ENCODE assay signal across 1 cellular context in genomic region chr3:126127452-126127851, GRCh38.
TF ChIP-seq lines count a peak whose summit lies in the region.

No MANE protein-coding gene starts in this region.

TF ChIP-seq in WTC11, 78 proteins besides CTCF, POLR2A, EP300 and RAD21:
- TF ChIP-seq HMGA2 (CRISPR knock-in tag; IDR thresholded peaks at IDR 0.05) (no peak), JAZF1 (CRISPR knock-in tag; IDR thresholded peaks at IDR 0.05) (no peak), SOX15 (CRISPR knock-in tag; IDR thresholded peaks at IDR 0.05) (no peak), PRRX2 (CRISPR knock-in tag; IDR thresholded peaks at IDR 0.05) (no peak), TCF7 (CRISPR knock-in tag; IDR thresholded peaks at IDR 0.05; ENCODE audit: low read depth) (no peak), RELA (CRISPR knock-in tag; IDR thresholded peaks at IDR 0.05; ENCODE audit: borderline replicate concordance) (no peak), EMX1 (CRISPR knock-in tag; IDR thresholded peaks at IDR 0.05) (no peak), MXD4 (CRISPR knock-in tag; IDR thresholded peaks at IDR 0.05; ENCODE audit: borderline replicate concordance) (no peak), CREM (CRISPR knock-in tag; IDR thresholded peaks at IDR 0.05) (no peak), MYBL2 (CRISPR knock-in tag; IDR thresholded peaks at IDR 0.05) (no peak), MLX (CRISPR knock-in tag; IDR thresholded peaks at IDR 0.05) (no peak)
- TF ChIP-seq, protein P1, sequence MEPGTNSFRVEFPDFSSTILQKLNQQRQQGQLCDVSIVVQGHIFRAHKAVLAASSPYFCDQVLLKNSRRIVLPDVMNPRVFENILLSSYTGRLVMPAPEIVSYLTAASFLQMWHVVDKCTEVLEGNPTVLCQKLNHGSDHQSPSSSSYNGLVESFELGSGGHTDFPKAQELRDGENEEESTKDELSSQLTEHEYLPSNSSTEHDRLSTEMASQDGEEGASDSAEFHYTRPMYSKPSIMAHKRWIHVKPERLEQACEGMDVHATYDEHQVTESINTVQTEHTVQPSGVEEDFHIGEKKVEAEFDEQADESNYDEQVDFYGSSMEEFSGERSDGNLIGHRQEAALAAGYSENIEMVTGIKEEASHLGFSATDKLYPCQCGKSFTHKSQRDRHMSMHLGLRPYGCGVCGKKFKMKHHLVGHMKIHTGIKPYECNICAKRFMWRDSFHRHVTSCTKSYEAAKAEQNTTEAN (CRISPR knock-in tag; IDR thresholded peaks at IDR 0.05): no peak
- TF ChIP-seq, protein P2, sequence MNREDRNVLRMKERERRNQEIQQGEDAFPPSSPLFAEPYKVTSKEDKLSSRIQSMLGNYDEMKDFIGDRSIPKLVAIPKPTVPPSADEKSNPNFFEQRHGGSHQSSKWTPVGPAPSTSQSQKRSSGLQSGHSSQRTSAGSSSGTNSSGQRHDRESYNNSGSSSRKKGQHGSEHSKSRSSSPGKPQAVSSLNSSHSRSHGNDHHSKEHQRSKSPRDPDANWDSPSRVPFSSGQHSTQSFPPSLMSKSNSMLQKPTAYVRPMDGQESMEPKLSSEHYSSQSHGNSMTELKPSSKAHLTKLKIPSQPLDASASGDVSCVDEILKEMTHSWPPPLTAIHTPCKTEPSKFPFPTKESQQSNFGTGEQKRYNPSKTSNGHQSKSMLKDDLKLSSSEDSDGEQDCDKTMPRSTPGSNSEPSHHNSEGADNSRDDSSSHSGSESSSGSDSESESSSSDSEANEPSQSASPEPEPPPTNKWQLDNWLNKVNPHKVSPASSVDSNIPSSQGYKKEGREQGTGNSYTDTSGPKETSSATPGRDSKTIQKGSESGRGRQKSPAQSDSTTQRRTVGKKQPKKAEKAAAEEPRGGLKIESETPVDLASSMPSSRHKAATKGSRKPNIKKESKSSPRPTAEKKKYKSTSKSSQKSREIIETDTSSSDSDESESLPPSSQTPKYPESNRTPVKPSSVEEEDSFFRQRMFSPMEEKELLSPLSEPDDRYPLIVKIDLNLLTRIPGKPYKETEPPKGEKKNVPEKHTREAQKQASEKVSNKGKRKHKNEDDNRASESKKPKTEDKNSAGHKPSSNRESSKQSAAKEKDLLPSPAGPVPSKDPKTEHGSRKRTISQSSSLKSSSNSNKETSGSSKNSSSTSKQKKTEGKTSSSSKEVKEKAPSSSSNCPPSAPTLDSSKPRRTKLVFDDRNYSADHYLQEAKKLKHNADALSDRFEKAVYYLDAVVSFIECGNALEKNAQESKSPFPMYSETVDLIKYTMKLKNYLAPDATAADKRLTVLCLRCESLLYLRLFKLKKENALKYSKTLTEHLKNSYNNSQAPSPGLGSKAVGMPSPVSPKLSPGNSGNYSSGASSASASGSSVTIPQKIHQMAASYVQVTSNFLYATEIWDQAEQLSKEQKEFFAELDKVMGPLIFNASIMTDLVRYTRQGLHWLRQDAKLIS (CRISPR knock-in tag; IDR thresholded peaks at IDR 0.05; ENCODE audit: borderline replicate concordance): no peak
